Comparison of ENCODE assay signal across 8 cellular contexts in the genomic region with DNA sequence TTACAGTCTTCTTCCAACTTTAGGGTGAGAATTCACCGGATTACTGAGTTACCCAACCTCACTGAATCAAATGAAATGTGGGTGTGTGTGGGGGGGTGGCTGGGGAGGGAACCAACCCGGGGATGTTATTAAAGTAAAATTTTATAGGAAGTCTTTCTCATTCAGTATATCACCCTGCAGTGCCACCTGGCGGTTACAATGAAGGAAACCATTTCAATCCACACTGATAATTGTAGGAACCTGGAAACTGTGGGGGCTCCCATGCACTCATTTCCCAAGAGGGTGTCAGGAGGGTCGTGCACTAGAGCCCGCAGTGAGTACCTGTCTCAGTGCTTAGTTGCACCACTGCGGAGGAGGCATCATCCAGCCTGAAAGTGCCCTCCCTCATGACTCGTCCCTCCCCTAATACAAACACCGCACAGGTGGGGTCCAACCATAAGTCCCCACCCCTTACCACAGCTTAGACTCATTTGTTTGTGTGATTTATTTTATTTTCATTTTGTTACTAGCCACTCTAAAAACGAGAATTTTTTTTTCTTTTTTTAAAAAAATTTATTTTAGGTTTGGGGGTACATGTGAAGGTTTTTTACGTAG. TPM values are rescaled to one million over a fixed set of nuclear protein-coding genes. Genes with fewer than 3 reads are reported as not detected.
A peak's percentile ranks its signal among the peaks of the same experiment; 100 is the strongest.
DNase-seq lines count a peak whose midpoint lies in the region; ATAC-seq, FAIRE-seq and TF ChIP-seq lines count a peak whose summit lies in the region.

No MANE protein-coding gene starts in this region.

- H3K4me1 ChIP-seq in pancreas = no peaks in the 10 kb centered on the region

- H3K9me3 ChIP-seq in pancreas = no peaks in the 10 kb centered on the region

- DNase-seq in AG08395 (ENCODE audit: low spot score) = peak; percentile 59
- peak; percentile 56 for DNase-seq in NCI-H345 treated with DMSO at 0.1 percent for 48 hours (lab: John Stamatoyannopoulos, UW; ENCODE audit: unreplicated experiment)
- DNase-seq in activated T-cell treated with anti-CD3 and anti-CD28 coated beads for 48 hours (ENCODE audit: low read depth) = peak; percentile 16
- DNase-seq in fibroblast of villous mesenchyme (ENCODE audit: low read depth) = peak; percentile 48
- peak in 5 of 6 donors; percentile 38 to 67 (median 46) for DNase-seq in pancreas

- H3K27me3 ChIP-seq in pancreas = no peaks in the 10 kb centered on the region

- intact Hi-C loops in pancreas (cut with DNase I) = loop anchor here in 2 of 3 donors (5.0 kb wide), 2 partner anchors 194 to 199 kb away; no protein-coding TSS in a partner anchor

- TF ChIP-seq CTCF in GM12873 (IDR thresholded peaks at IDR 0.05; ENCODE audit: insufficient read depth, low read depth, low read length, missing control alignments) (peak; percentile 52), fibroblast of villous mesenchyme (IDR thresholded peaks at IDR 0.05; ENCODE audit: insufficient read depth, low read depth, low read length) (peak; percentile 62), pancreas (IDR thresholded peaks at IDR 0.05) (peak; percentile 44 to 69 (median 58))

- peak; percentile 57 to 87 (median 80) for ATAC-seq in pancreas
- no peak for ATAC-seq in HG03135 (IDR thresholded peaks at IDR 0.05; ENCODE audit: unreplicated experiment)
- no peak for ATAC-seq in GM18502 (IDR thresholded peaks at IDR 0.05; ENCODE audit: poor library complexity, unreplicated experiment)

- no peak for FAIRE-seq in pancreas (lab: Jason Lieb, UNC)

- WGBS in pancreas, 2 donors = 28 to 33% methylated on average over 10 of the region's 10 CpGs

- H3K36me3 ChIP-seq in pancreas = no peaks in the 10 kb centered on the region

- H3K4me3 ChIP-seq in fibroblast of villous mesenchyme (ENCODE audit: low read depth, low read length) (no peak overlapping the region), pancreas (no peak overlapping the region)

- no peak overlapping the region for H3K27ac ChIP-seq in pancreas

RNA-seq across cellular contexts. Expression of a gene that starts 29.1 kb away (rescaled TPM):
- total RNA-seq in fibroblast of villous mesenchyme (0.32 TPM in 1 of 2 replicates, not detected in the other), pancreas (1 to 10 TPM in 4 of 6 donors, under 1 TPM in 2; 0.57 to 3.1 (median 1.3) TPM)
- polyA plus RNA-seq in pancreas = 1 to 10 TPM in 1 of 2 donors, under 1 TPM in 1; 0.95 to 4.7 TPM

Comparison
In these comparisons a context has a peak if more than half of its experiments do, and no peak if none do; other contexts are left out.
1. ATAC-seq: peak in pancreas (4 of 4); none in HG03135 (single experiment) and GM18502 (single experiment).
2. Peak in every context shown above with its lines, with median percentiles within 50 percentile points of each other: DNase-seq and CTCF ChIP-seq.